In the genomic region with DNA sequence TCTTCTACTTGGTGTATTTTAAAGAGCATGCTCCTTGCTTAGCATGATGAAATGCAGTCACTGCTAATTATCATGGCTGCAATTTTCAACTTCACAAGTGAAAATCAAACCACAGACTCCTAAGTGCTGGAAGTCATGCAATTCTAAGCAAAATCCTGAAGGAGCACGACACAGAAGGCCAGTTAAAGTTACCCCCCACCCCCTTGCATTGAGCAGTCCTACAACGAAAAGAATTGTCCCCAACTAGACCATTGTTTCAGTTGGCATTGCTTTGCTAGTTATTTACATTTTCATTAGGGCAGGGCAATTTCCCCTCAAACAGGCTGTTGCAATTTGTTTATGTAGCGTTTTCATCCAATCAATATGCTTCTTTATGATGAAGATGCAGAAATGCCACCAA, we compare ENCODE assay signal across 32 cellular contexts.
"Had no signal": no experiment of that assay in that cellular context is flagged by ENCODE, and none has a peak within 500 bp of the region (broad histone marks: within the 10 kb centered on the region; RNA-seq: fewer than 3 reads in every experiment).

No MANE protein-coding gene starts in this region.

- H3K36me3 ChIP-seq: brain microvascular endothelial cell, Peyer's patch, WERI-Rb-1 had no signal

- H3K4me1 ChIP-seq: Peyer's patch had no signal

- H3K27ac ChIP-seq: brain microvascular endothelial cell, Peyer's patch, SK-N-MC, WERI-Rb-1 had no signal

- H3K4me1 Mint-ChIP-seq: activated CD4-positive, alpha-beta T cell treated with anti-CD3 and anti-CD28 coated beads, Interleukin-2, amount 10 ng/mL, durations not matched to agents 24 days and 14 days; activated naive CD8-positive, alpha-beta T cell treated with anti-CD3 and anti-CD28 coated beads for 36 hours; activated T-helper 17 cell treated with anti-CD3 and anti-CD28 coated beads, Interleukin-2, amount 50 U/mL, for 72 hours had no signal

- H3K4me3 ChIP-seq: Peyer's patch, SK-N-MC had no signal

- ATAC-seq: activated CD8-positive, alpha-beta T cell treated with anti-CD3 and anti-CD28 coated beads for 36 hours; activated T-cell treated with anti-CD3 and anti-CD28 coated beads, Interleukin-2, amount 50 U/mL, for 72 hours; activated T-helper 17 cell treated with anti-CD3 and anti-CD28 coated beads, Interleukin-2, amount 50 U/mL, for 72 hours; PC-3 had no signal

- H3K27me3 ChIP-seq: brain microvascular endothelial cell, Peyer's patch had no signal

- DNase-seq: activated CD4-positive, alpha-beta T cell treated with anti-CD3 and anti-CD28 coated beads, Interleukin-2, amount 10 ng/mL, durations not matched to agents 24 days and 14 days; activated CD4-positive, alpha-beta T cell treated with anti-CD3 and anti-CD28 coated beads, Interleukin-2, amount 50 U/mL, for 4 hours; activated CD8-positive, alpha-beta T cell treated with anti-CD3 and anti-CD28 coated beads for 36 hours; activated effector memory CD4-positive, alpha-beta T cell treated with anti-CD3 and anti-CD28 coated beads, Interleukin-2, amount 50 U/mL, for 16 hours; activated naive CD4-positive, alpha-beta T cell; activated naive CD4-positive, alpha-beta T cell treated with anti-CD3 and anti-CD28 coated beads, Interleukin-2, amount 50 U/mL, for 16 hours; activated naive CD8-positive, alpha-beta T cell treated with anti-CD3 and anti-CD28 coated beads for 36 hours; activated T-cell treated with anti-CD3 and anti-CD28 coated beads, Interleukin-2, amount 50 U/mL, for 1 hour; activated T-cell treated with anti-CD3 and anti-CD28 coated beads, Interleukin-2, amount 50 U/mL, for 72 hours; amniotic stem cell; aorta; brain microvascular endothelial cell; central memory CD4-positive, alpha-beta T cell; Karpas-422; NCI-H1105; NCI-H1417 treated with DMSO at 0.1 percent for 48 hours; NCI-H187 treated with DMSO at 0.1 percent for 48 hours; NCI-H2081; NCI-H2171 treated with DMSO at 0.1 percent for 48 hours; NCI-H2227 treated with DMSO at 0.1 percent for 48 hours; NCI-H446 treated with DMSO at 0.1 percent for 48 hours; NCI-H524; NCI-H69; NCI-H82; NK-92 treated with Interleukin-12 subunit alpha and Interleukin-12 subunit beta, amount 100 ng/mL, for 24 hours; PC-3; Peyer's patch; Right ventricle myocardium superior; T1000; WERI-Rb-1 had no signal

- H3K36me3 Mint-ChIP-seq: activated naive CD8-positive, alpha-beta T cell treated with anti-CD3 and anti-CD28 coated beads for 36 hours had no signal

- H3K27ac Mint-ChIP-seq: activated CD4-positive, alpha-beta T cell treated with anti-CD3 and anti-CD28 coated beads, Interleukin-2, amount 10 ng/mL, durations not matched to agents 24 days and 14 days; activated CD8-positive, alpha-beta T cell treated with anti-CD3 and anti-CD28 coated beads for 36 hours; activated naive CD8-positive, alpha-beta T cell treated with anti-CD3 and anti-CD28 coated beads for 36 hours; activated T-cell treated with anti-CD3 and anti-CD28 coated beads, Interleukin-2, amount 50 U/mL, for 72 hours; activated T-helper 17 cell treated with anti-CD3 and anti-CD28 coated beads, Interleukin-2, amount 50 U/mL, for 72 hours had no signal

- H3K4me3 Mint-ChIP-seq: activated CD4-positive, alpha-beta T cell treated with anti-CD3 and anti-CD28 coated beads, Interleukin-2, amount 10 ng/mL, durations not matched to agents 24 days and 14 days; activated CD8-positive, alpha-beta T cell treated with anti-CD3 and anti-CD28 coated beads for 36 hours; activated naive CD8-positive, alpha-beta T cell treated with anti-CD3 and anti-CD28 coated beads for 36 hours; activated T-cell treated with anti-CD3 and anti-CD28 coated beads, Interleukin-2, amount 50 U/mL, for 72 hours; activated T-helper 17 cell treated with anti-CD3 and anti-CD28 coated beads, Interleukin-2, amount 50 U/mL, for 72 hours had no signal

- H3K27me3 Mint-ChIP-seq: activated CD4-positive, alpha-beta T cell treated with anti-CD3 and anti-CD28 coated beads, Interleukin-2, amount 10 ng/mL, durations not matched to agents 24 days and 14 days; activated CD8-positive, alpha-beta T cell treated with anti-CD3 and anti-CD28 coated beads for 36 hours; activated naive CD8-positive, alpha-beta T cell treated with anti-CD3 and anti-CD28 coated beads for 36 hours; activated T-helper 17 cell treated with anti-CD3 and anti-CD28 coated beads, Interleukin-2, amount 50 U/mL, for 72 hours had no signal

- H3K9me3 ChIP-seq: Peyer's patch had no signal
